In the genomic region with DNA sequence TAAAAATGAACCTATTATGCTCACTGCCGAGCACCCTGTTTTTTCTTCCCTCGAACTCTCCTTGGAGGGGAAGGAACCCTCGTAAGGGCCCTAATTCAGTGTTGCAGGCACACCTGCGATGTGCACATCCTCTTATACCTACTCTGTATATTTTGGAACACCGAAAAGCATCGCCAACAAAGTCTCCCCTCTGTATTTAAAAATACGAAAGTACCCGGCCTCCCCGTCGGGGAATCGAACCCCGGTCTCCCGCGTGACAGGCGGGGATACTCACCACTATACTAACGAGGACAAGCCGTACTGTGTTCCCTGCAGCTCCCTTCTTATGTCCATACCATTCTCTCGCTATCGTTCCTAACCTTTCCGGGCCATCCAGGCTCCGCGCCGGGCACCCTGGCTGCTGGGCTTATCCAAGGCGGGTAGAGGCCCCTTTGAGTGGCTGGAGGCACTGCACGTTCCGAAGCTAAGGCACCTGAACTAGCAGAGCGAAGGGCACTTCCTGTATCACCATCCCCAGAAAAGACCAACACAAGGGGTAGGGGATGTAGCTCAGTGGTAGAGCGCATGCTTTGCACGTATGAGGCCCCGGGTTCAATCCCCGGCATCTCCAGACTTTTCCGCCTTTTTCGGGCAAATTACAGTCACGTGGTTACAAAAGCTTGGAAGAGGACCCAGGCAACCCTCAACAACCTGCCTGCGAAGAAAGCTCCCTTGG, we compare ENCODE assay signal across 8 cellular contexts. TPM values are rescaled to one million over a fixed set of nuclear protein-coding genes. Genes with fewer than 3 reads are reported as not detected.
A peak's percentile ranks its signal among the peaks of the same experiment; 100 is the strongest.
DNase-seq lines count a peak whose midpoint lies in the region; ATAC-seq and TF ChIP-seq lines count a peak whose summit lies in the region.

No MANE protein-coding gene starts in this region.

- H3K9me3 ChIP-seq in parathyroid adenoma (ENCODE audit: control insufficient read depth, low read length) (no peaks in the 10 kb centered on the region), upper lobe of left lung (no peaks in the 10 kb centered on the region)

- peak overlapping the region; percentile 77 for H2AFZ ChIP-seq in parathyroid adenoma

- H3K79me2 ChIP-seq in parathyroid adenoma: peaks cover 2% of the 10 kb centered on the region

- H3K4me1 ChIP-seq in parathyroid adenoma (peaks cover 16% of the 10 kb centered on the region), upper lobe of left lung (peaks cover 24 to 37% (median 32%) of the 10 kb centered on the region in 4 donors)

- 0% methylated on average over 25 to 35 of the region's 35 CpGs for WGBS in upper lobe of left lung, 2 donors

- peak overlapping the region; percentile 89 for H3K4me2 ChIP-seq in parathyroid adenoma (ENCODE audit: low read length)

- no peak for TF ChIP-seq EP300 in upper lobe of left lung (IDR thresholded peaks at IDR 0.05)

- peak in 1 of 4 donors; percentile 42 for TF ChIP-seq POLR2A in upper lobe of left lung (IDR thresholded peaks at IDR 0.05)

- DNase-seq in COLO829 (ENCODE audit: low spot score) (peak; percentile 86), LHCN-M2 (ENCODE audit: low read depth) (peak; percentile 96), activated T-helper 1 cell treated with Interleukin-2 at 50 U/mL for 16 hours (ENCODE audit: low read depth) (peak; percentile 72), globus pallidus (ENCODE audit: low spot score) (peak; percentile 94), upper lobe of left lung (peak; percentile 83 to 95), GM10266 (ENCODE audit: extremely low spot score) (no peak)

- peak overlapping the region; percentile 29 for H3K4me3 ChIP-seq in parathyroid adenoma (ENCODE audit: low read depth, low read length)
- H3K4me3 ChIP-seq in upper lobe of left lung: peak overlapping the region; percentile 10 to 54 (median 42)

- no peak for TF ChIP-seq CTCF in parathyroid adenoma (IDR thresholded peaks at IDR 0.05)
- TF ChIP-seq CTCF in upper lobe of left lung (IDR thresholded peaks at IDR 0.05): peak in 2 of 6 experiments; percentile 20 to 26
- no peak for TF ChIP-seq CTCF in GM10266 (IDR thresholded peaks at IDR 0.05; ENCODE audit: control insufficient read depth, insufficient read depth, low read depth, missing control alignments)

- H3K27me3 ChIP-seq in parathyroid adenoma (ENCODE audit: control insufficient read depth, insufficient read depth, low read length): no peaks in the 10 kb centered on the region
- peaks cover 0 to 2% (median 0%) of the 10 kb centered on the region in 4 donors for H3K27me3 ChIP-seq in upper lobe of left lung

- H3K36me3 ChIP-seq in parathyroid adenoma (ENCODE audit: control insufficient read depth, insufficient read depth, low read length): no peaks in the 10 kb centered on the region
- peaks cover 0 to 6% (median 0%) of the 10 kb centered on the region in 4 donors for H3K36me3 ChIP-seq in upper lobe of left lung

- H3K27ac ChIP-seq in parathyroid adenoma (peak overlapping the region; percentile 91), upper lobe of left lung (peak overlapping the region; percentile 86 to 93 (median 92))

- H3K9ac ChIP-seq in parathyroid adenoma: peak overlapping the region; percentile 1

- ATAC-seq in GM21737 (IDR thresholded peaks at IDR 0.05; ENCODE audit: unreplicated experiment): peak; percentile 48
- ATAC-seq in upper lobe of left lung (ENCODE audit: low FRiP score in 2 of 2): peak; percentile 87 to 93

RNA-seq across cellular contexts. Expression of a gene that starts 25.1 kb away (rescaled TPM):
- total RNA-seq in LHCN-M2 (2014; rRNA removed) (1,439 and 1,479 TPM in 2 replicates), upper lobe of left lung (1,000 to 10,000 TPM in 5 of 6 donors, 100 to 1,000 TPM in 1; 649 to 1,729 (median 1,078) TPM)
- polyA plus RNA-seq in LHCN-M2 (2012): 1,556 TPM

RNA-seq across cellular contexts. Expression of a gene that starts 49.3 kb away (rescaled TPM):
- total RNA-seq in LHCN-M2 (2014; rRNA removed): 23.1 and 24.4 TPM in 2 replicates
- 14.2 TPM for polyA plus RNA-seq in LHCN-M2 (2012)
- total RNA-seq in upper lobe of left lung: 10 to 100 TPM in 5 of 6 donors, 1 to 10 TPM in 1; 7.5 to 28.3 (median 18.3) TPM

RNA-seq across cellular contexts. Expression of a gene that starts 53.9 kb away (rescaled TPM):
- total RNA-seq in LHCN-M2 (2014; rRNA removed): 11.2 and 13.1 TPM in 2 replicates
- 3.7 TPM for polyA plus RNA-seq in LHCN-M2 (2012)
- 1 to 10 TPM; 3.1 to 8.5 (median 6.7) TPM for total RNA-seq in upper lobe of left lung
